1 cellular context compared by ENCODE assay signal in genomic region chr1:159208460-159208825, GRCh38.
TF ChIP-seq lines count a peak whose summit lies in the region.

No MANE protein-coding gene starts in this region.

TF ChIP-seq in WTC11, 78 proteins besides CTCF, POLR2A, EP300 and RAD21 (continued from another document):
- no peak for TF ChIP-seq ARID4B (CRISPR knock-in tag; IDR thresholded peaks at IDR 0.05; ENCODE audit: borderline replicate concordance)
- no peak for TF ChIP-seq ZNF416 (CRISPR knock-in tag; IDR thresholded peaks at IDR 0.05)
- TF ChIP-seq IRF1 (CRISPR knock-in tag; IDR thresholded peaks at IDR 0.05): no peak
- no peak for TF ChIP-seq ATF2 (CRISPR knock-in tag; IDR thresholded peaks at IDR 0.05; ENCODE audit: borderline replicate concordance, low read depth)
- no peak for TF ChIP-seq USF2 (CRISPR knock-in tag; IDR thresholded peaks at IDR 0.05)
- no peak for TF ChIP-seq TEAD1 (CRISPR knock-in tag; IDR thresholded peaks at IDR 0.05)
- TF ChIP-seq ZNF512 (CRISPR knock-in tag; IDR thresholded peaks at IDR 0.05; ENCODE audit: borderline replicate concordance): no peak
- no peak for TF ChIP-seq ZNF317 (CRISPR knock-in tag; IDR thresholded peaks at IDR 0.05; ENCODE audit: borderline replicate concordance, low read depth)
